1 cellular context compared by ENCODE assay signal in the genomic region with DNA sequence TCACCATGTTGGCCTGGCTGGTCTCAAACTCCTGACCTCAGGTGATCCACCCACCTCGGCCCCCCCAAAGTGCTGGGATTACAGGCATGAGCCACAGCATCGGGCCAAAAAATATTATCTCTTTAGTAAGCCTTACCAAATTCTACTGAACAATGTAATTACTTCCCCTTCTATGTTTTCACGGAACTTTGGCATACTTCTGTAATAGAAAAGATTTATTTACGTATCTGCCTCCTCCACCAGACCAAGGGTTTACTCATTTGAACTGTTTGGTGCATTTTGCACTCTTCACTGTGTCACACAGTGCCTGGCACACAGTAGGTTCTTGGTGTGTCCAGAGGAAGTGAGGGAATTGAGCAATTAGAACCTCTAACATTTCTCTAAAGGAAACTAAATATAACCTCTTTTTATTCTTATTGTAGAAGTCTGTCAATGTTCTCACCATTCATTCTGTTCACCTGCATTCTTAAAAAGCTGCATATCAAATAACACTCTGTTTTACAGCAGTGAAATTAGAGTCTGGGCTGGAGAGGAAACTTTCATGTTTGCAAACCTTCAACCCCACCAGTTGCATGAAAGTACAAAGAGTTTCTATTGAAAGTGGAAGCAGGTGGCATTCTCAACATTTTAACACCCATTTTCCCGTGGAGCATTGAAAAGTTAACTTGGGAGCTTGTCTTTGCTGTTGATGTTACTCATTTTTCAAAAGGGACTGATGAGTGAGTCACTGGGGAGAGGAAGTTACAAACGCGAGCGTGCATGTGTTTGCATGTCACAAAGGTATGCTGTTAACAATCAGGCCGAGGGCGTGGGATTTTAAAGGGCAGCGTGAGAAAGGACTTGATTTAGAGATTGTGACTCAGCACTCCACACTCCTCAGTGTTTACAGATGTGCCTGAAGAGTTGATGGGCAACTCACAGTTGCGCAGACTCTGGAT.
TF ChIP-seq lines count a peak whose summit lies in the region.

No MANE protein-coding gene starts in this region.

TF ChIP-seq in SK-N-SH, 30 proteins besides CTCF, POLR2A, EP300 and RAD21 (continued from another document):
- no peak for TF ChIP-seq YY1 (IDR thresholded peaks at IDR 0.05; ENCODE audit: low read depth)
- no peak for TF ChIP-seq MXI1 (IDR thresholded peaks at IDR 0.05; ENCODE audit: low read depth, low read length)
- TF ChIP-seq, protein P1, sequence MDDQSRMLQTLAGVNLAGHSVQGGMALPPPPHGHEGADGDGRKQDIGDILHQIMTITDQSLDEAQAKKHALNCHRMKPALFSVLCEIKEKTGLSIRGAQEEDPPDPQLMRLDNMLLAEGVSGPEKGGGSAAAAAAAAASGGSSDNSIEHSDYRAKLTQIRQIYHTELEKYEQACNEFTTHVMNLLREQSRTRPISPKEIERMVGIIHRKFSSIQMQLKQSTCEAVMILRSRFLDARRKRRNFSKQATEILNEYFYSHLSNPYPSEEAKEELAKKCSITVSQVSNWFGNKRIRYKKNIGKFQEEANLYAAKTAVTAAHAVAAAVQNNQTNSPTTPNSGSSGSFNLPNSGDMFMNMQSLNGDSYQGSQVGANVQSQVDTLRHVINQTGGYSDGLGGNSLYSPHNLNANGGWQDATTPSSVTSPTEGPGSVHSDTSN (IDR thresholded peaks at IDR 0.05), result no peak
TF ChIP-seq in SK-N-SH: peak in this region for 1.
